Comparison of ENCODE assay signal across 13 cellular contexts in the genomic region with DNA sequence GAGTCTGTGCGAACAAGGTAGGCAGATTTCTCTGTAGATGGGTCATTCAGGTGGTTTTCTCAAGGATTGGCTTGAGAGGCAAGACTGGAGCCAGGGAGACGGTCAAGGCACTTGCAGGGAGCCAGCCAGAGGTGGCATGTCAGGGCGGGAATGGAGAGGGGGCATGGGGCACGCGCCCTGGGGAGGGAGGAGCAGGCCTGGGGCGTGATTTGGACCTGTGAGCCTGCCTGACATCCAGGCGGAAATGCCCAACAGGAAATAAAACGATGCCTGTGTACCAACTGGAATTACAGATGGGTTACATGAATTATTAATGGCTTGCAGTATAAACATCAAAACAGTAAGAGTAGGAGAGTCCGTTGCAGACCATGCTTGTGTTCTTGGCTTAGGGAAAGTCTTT. TPM values are rescaled to one million over a fixed set of nuclear protein-coding genes. Genes with fewer than 3 reads are reported as not detected.
DNase-seq lines count a peak whose midpoint lies in the region; FAIRE-seq and TF ChIP-seq lines count a peak whose summit lies in the region.
"Had no signal": no experiment of that assay in that cellular context is flagged by ENCODE, and none has a peak within 500 bp of the region (broad histone marks: within the 10 kb centered on the region; RNA-seq: fewer than 3 reads in every experiment).

No MANE protein-coding gene starts in this region.

- H3K4me3 ChIP-seq in endothelial cell of umbilical vein (replicated peaks in 1 of 3; ENCODE audit: insufficient read depth in 1 of 3, low read depth in 1 of 3, low read length in 3 of 3) (no peak overlapping the region), uterus (no peak overlapping the region)

- POLR2A ChIA-PET in endothelial cell of umbilical vein (lab: Charles Lee), result no interaction called here

- peaks cover 80% of the 10 kb centered on the region for H3K79me2 ChIP-seq in endothelial cell of umbilical vein (ENCODE audit: control insufficient read depth, insufficient read depth, low read length)

- H3K36me3 ChIP-seq in endothelial cell of umbilical vein (ENCODE audit: control insufficient read depth in 2 of 2, extremely low read depth in 1 of 2, insufficient read depth in 2 of 2, low read length in 2 of 2), result peaks cover 0 to 2% of the 10 kb centered on the region in 2 experiments
- H3K36me3 ChIP-seq in uterus, result no peaks in the 10 kb centered on the region

- no peaks in the 10 kb centered on the region for H3K9me1 ChIP-seq in endothelial cell of umbilical vein (replicated peaks; ENCODE audit: control insufficient read depth, extremely low read depth, insufficient read depth, low read length)

- no peaks in the 10 kb centered on the region for H3K9me3 Mint-ChIP-seq in activated naive CD8-positive, alpha-beta T cell (ENCODE audit: low read depth)
- H3K9me3 Mint-ChIP-seq in activated naive CD8-positive, alpha-beta T cell treated with anti-CD3 and anti-CD28 coated beads for 36 hours, result no peaks in the 10 kb centered on the region
- H3K9me3 Mint-ChIP-seq in nephron progenitor cell, result peaks cover 10% of the 10 kb centered on the region
- H3K9me3 Mint-ChIP-seq: activated B cell treated with CpG ODN at 0.5 μM for 24 hours; central memory CD8-positive, alpha-beta T cell had no signal

- no peak overlapping the region for H3K4me2 ChIP-seq in endothelial cell of umbilical vein (ENCODE audit: insufficient read depth, low read length)

- peak overlapping the region; percentile 34 for H3K27ac Mint-ChIP-seq in activated naive CD8-positive, alpha-beta T cell
- no peak overlapping the region for H3K27ac Mint-ChIP-seq in activated naive CD8-positive, alpha-beta T cell treated with anti-CD3 and anti-CD28 coated beads for 36 hours
- peak overlapping the region; percentile 76 for H3K27ac Mint-ChIP-seq in nephron progenitor cell
- H3K27ac Mint-ChIP-seq: activated B cell treated with CpG ODN at 0.5 μM for 24 hours had no signal

- no peaks in the 10 kb centered on the region for H3K4me1 ChIP-seq in endothelial cell of umbilical vein (ENCODE audit: control insufficient read depth, extremely low read depth, insufficient read depth, low read length)
- H3K4me1 ChIP-seq in uterus, result peaks cover 0 to 14% of the 10 kb centered on the region in 2 donors

- H3K9ac ChIP-seq in endothelial cell of umbilical vein (replicated peaks; ENCODE audit: extremely low read depth, insufficient read depth, low read length), result no peak overlapping the region

- no peaks in the 10 kb centered on the region for H3K27me3 Mint-ChIP-seq in activated naive CD8-positive, alpha-beta T cell
- no peaks in the 10 kb centered on the region for H3K27me3 Mint-ChIP-seq in activated naive CD8-positive, alpha-beta T cell treated with anti-CD3 and anti-CD28 coated beads for 36 hours
- peaks cover 3% of the 10 kb centered on the region for H3K27me3 Mint-ChIP-seq in nephron progenitor cell (ENCODE audit: low read depth, poor library complexity)
- H3K27me3 Mint-ChIP-seq: activated B cell treated with CpG ODN at 0.5 μM for 24 hours; central memory CD8-positive, alpha-beta T cell had no signal

- intact Hi-C loops in endothelial cell of umbilical vein (cut with micrococcal nuclease), result no loop called here
- intact Hi-C loops in uterus (cut with DNase I; ENCODE audit: low total_unique reads), result no loop called here

- CTCF ChIA-PET in endothelial cell of umbilical vein (lab: Charles Lee), result no interaction called here

- H3K27ac ChIP-seq in endothelial cell of umbilical vein (ENCODE audit: insufficient read depth, low read depth, low read length), result no peak overlapping the region
- H3K27ac ChIP-seq in uterus, result peak overlapping the region; percentile 80 to 99

- dilution Hi-C loops in endothelial cell of umbilical vein (cut with MboI; ENCODE audit: extremely low pct_ligation_motif_present, low sequenced_read_pairs), result no loop called here

- TF ChIP-seq CTCF in endothelial cell of umbilical vein (IDR thresholded peaks at IDR 0.05; ENCODE audit: extremely low read depth in 1 of 2, insufficient read depth in 1 of 2, low read depth in 1 of 2, low read length in 2 of 2), result no peak
- TF ChIP-seq CTCF in nephron progenitor cell (IDR thresholded peaks at IDR 0.05), result no peak
- TF ChIP-seq CTCF in uterus (IDR thresholded peaks at IDR 0.05), result no peak

- H2AFZ ChIP-seq in endothelial cell of umbilical vein (ENCODE audit: low read depth, low read length), result no peak overlapping the region

- no peak for DNase-seq in activated naive CD8-positive, alpha-beta T cell treated with anti-CD3 and anti-CD28 coated beads for 36 hours
- DNase-seq in endothelial cell of umbilical vein (ENCODE audit: low read depth, low spot score) (peak; percentile 21), nephron progenitor cell (no peak), uterus (no peak)
- DNase-seq in stimulated activated CD4-positive, alpha-beta T cell treated with anti-CD3 and anti-CD28 coated beads, Interleukin-4, amount 100 ng/mL, for 4 hours, result no peak
- no peak for DNase-seq in activated CD4-positive, CD25-positive, alpha-beta regulatory T cell treated with anti-CD3 and anti-CD28 coated beads, Interleukin-2, amount 50 U/mL, for 72 hours
- DNase-seq in central memory CD4-positive, alpha-beta T cell, result no peak
- DNase-seq: activated B cell treated with CpG ODN at 0.5 μM for 24 hours; activated T-cell treated with anti-CD3 and anti-CD28 coated beads, Interleukin-2, amount 50 U/mL, for 48 hours; NCI-H1930; RPMI8226 had no signal

- no peak for TF ChIP-seq POLR2A in endothelial cell of umbilical vein (IDR thresholded peaks at IDR 0.05; ENCODE audit: low read depth, low read length)
- no peak for TF ChIP-seq POLR2A in uterus (IDR thresholded peaks at IDR 0.05)

- BruUV-seq in endothelial cell of umbilical vein (replicated peaks; lab: Mats Ljungman, UMichigan), result no TSS peak

- no peaks in the 10 kb centered on the region for H4K20me1 ChIP-seq in endothelial cell of umbilical vein (replicated peaks; ENCODE audit: control insufficient read depth, extremely low read depth, insufficient read depth, low read length)

- H3K36me3 Mint-ChIP-seq in activated naive CD8-positive, alpha-beta T cell, result peaks cover 21% of the 10 kb centered on the region
- H3K36me3 Mint-ChIP-seq in activated naive CD8-positive, alpha-beta T cell treated with anti-CD3 and anti-CD28 coated beads for 36 hours, result peaks cover 26% of the 10 kb centered on the region
- peaks cover 71% of the 10 kb centered on the region for H3K36me3 Mint-ChIP-seq in nephron progenitor cell (ENCODE audit: low read depth)

- H3K27me3 ChIP-seq in endothelial cell of umbilical vein (ENCODE audit: control insufficient read depth in 2 of 2, insufficient read depth in 2 of 2, low read length in 2 of 2) (no peaks in the 10 kb centered on the region), uterus (no peaks in the 10 kb centered on the region)

- no peak overlapping the region for H3K4me3 Mint-ChIP-seq in activated naive CD8-positive, alpha-beta T cell
- H3K4me3 Mint-ChIP-seq in activated naive CD8-positive, alpha-beta T cell treated with anti-CD3 and anti-CD28 coated beads for 36 hours, result no peak overlapping the region
- no peak overlapping the region for H3K4me3 Mint-ChIP-seq in nephron progenitor cell
- H3K4me3 Mint-ChIP-seq: activated B cell treated with CpG ODN at 0.5 μM for 24 hours; central memory CD8-positive, alpha-beta T cell had no signal

- H3K9me3 ChIP-seq in endothelial cell of umbilical vein (replicated peaks; ENCODE audit: control insufficient read depth, insufficient read depth, low read length) (no peaks in the 10 kb centered on the region), uterus (no peaks in the 10 kb centered on the region)

- H3K4me1 Mint-ChIP-seq in activated naive CD8-positive, alpha-beta T cell (ENCODE audit: low read depth), result peaks cover 48% of the 10 kb centered on the region
- peaks cover 23% of the 10 kb centered on the region for H3K4me1 Mint-ChIP-seq in activated naive CD8-positive, alpha-beta T cell treated with anti-CD3 and anti-CD28 coated beads for 36 hours
- peaks cover 63% of the 10 kb centered on the region for H3K4me1 Mint-ChIP-seq in nephron progenitor cell

- no peak for FAIRE-seq in endothelial cell of umbilical vein (lab: Jason Lieb, UNC)

TF ChIP-seq in endothelial cell of umbilical vein, 7 proteins besides CTCF, POLR2A, EP300 and RAD21:
- TF ChIP-seq FOS (IDR thresholded peaks at IDR 0.05; ENCODE audit: borderline replicate concordance, insufficient read depth, low read length), result no peak
- TF ChIP-seq EZH2 (IDR thresholded peaks at IDR 0.05; ENCODE audit: borderline replicate concordance, low read depth, low read length, severe bottlenecking), result no peak
- TF ChIP-seq, protein P1, sequence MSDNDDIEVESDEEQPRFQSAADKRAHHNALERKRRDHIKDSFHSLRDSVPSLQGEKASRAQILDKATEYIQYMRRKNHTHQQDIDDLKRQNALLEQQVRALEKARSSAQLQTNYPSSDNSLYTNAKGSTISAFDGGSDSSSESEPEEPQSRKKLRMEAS (IDR thresholded peaks at IDR 0.05; ENCODE audit: insufficient read depth, insufficient read length), result no peak
- TF ChIP-seq MYC (IDR thresholded peaks at IDR 0.05; ENCODE audit: low read depth, low read length), result no peak
- no peak for TF ChIP-seq POLR2AphosphoS5 (IDR thresholded peaks at IDR 0.05; ENCODE audit: insufficient read depth, low read depth, low read length)

RNA-seq across cellular contexts. Expression of a gene that starts 8.6 kb away (rescaled TPM):
- total RNA-seq in activated naive CD8-positive, alpha-beta T cell treated with anti-CD3 and anti-CD28 coated beads for 36 hours, result 10 to 100 TPM; 50.1 to 53.4 TPM
- total RNA-seq in endothelial cell of umbilical vein, result 142 and 158 TPM in 2 replicates
- polyA plus RNA-seq in endothelial cell of umbilical vein, result 347 and 410 TPM in 2 replicates
- polyA plus RNA-seq in endothelial cell of umbilical vein (2011; cell fraction: cytosol; rRNA removed), result 164 and 169 TPM in 2 replicates
- 822 and 979 TPM in 2 replicates for polyA plus RNA-seq in endothelial cell of umbilical vein (2011; cell fraction: nucleus; rRNA removed)
- 78.6 and 85.8 TPM in 2 replicates for polyA plus RNA-seq in endothelial cell of umbilical vein (2012)
- 419 and 455 TPM in 2 replicates for polyA minus RNA-seq in endothelial cell of umbilical vein
- 47.2 TPM for polyA minus RNA-seq in endothelial cell of umbilical vein (2011; cell fraction: cytosol; rRNA and poly(A)+ RNA removed)
- polyA minus RNA-seq in endothelial cell of umbilical vein (2011; cell fraction: nucleus; rRNA and poly(A)+ RNA removed), result 300 and 347 TPM in 2 replicates
- total RNA-seq in uterus, result 100 to 1,000 TPM; 139 to 624 (median 446) TPM

RNA-seq across cellular contexts. Expression of a gene that starts 52.7 kb away (rescaled TPM):
- 10 to 100 TPM; 35.2 to 39.6 TPM for total RNA-seq in activated naive CD8-positive, alpha-beta T cell treated with anti-CD3 and anti-CD28 coated beads for 36 hours
- total RNA-seq in endothelial cell of umbilical vein (44.7 and 48.4 TPM in 2 replicates), uterus (10 to 100 TPM in 3 of 4 donors, 1 to 10 TPM in 1; 6.1 to 39.4 (median 26.7) TPM)
- 58.1 and 64.8 TPM in 2 replicates for polyA plus RNA-seq in endothelial cell of umbilical vein
- polyA plus RNA-seq in endothelial cell of umbilical vein (2011; cell fraction: cytosol; rRNA removed), result 30.1 and 40.9 TPM in 2 replicates
- 82.6 and 105 TPM in 2 replicates for polyA plus RNA-seq in endothelial cell of umbilical vein (2011; cell fraction: nucleus; rRNA removed)
- polyA plus RNA-seq in endothelial cell of umbilical vein (2012), result 25.7 and 32.2 TPM in 2 replicates
- polyA minus RNA-seq in endothelial cell of umbilical vein, result 15.7 and 15.8 TPM in 2 replicates
- polyA minus RNA-seq in endothelial cell of umbilical vein (2011; cell fraction: cytosol; rRNA and poly(A)+ RNA removed), result 21.4 TPM
- 12.9 and 18.9 TPM in 2 replicates for polyA minus RNA-seq in endothelial cell of umbilical vein (2011; cell fraction: nucleus; rRNA and poly(A)+ RNA removed)
